ENCODE assay signal across 12 cellular contexts in genomic region chr15:96804754-96805153, GRCh38.
DNase-seq lines count a peak whose midpoint lies in the region; TF ChIP-seq lines count a peak whose summit lies in the region.
"Had no signal": no experiment of that assay in that cellular context is flagged by ENCODE, and none has a peak within 500 bp of the region (broad histone marks: within the 10 kb centered on the region; RNA-seq: fewer than 3 reads in every experiment).

No MANE protein-coding gene starts in this region.

- H2AFZ ChIP-seq in neural progenitor cell (replicated peaks): no peak overlapping the region

- peaks cover 9% of the 10 kb centered on the region for H3K9me3 Mint-ChIP-seq in neural progenitor cell

- peak overlapping the region; percentile 64 for H3K27ac ChIP-seq in ectodermal cell (ENCODE audit: insufficient read depth, low read depth, low read length, poor library complexity, severe bottlenecking)
- no peak overlapping the region for H3K27ac ChIP-seq in neural progenitor cell
- H3K27ac ChIP-seq: BLaER1 treated with 17β-estradiol and CSF1 and Interleukin-3, amounts not matched to agents 10 nM and 100 nM had no signal

- WGBS in ectodermal cell, 2 experiments: 80 to 93% methylated on average over 3 to 5 of the region's 5 CpGs

- H3K36me3 ChIP-seq in ectodermal cell (ENCODE audit: control insufficient read depth, insufficient read depth, low read length) (no peaks in the 10 kb centered on the region), neural progenitor cell (no peaks in the 10 kb centered on the region)
- H3K36me3 ChIP-seq: BLaER1 treated with 17β-estradiol and CSF1 and Interleukin-3, amounts not matched to agents 10 nM and 100 nM had no signal

- H3K9ac ChIP-seq in neural progenitor cell: no peak overlapping the region
- H3K9ac ChIP-seq: BLaER1 treated with 17β-estradiol and CSF1 and Interleukin-3, amounts not matched to agents 10 nM and 100 nM had no signal

- H3K4me1 ChIP-seq in ectodermal cell (ENCODE audit: control insufficient read depth, insufficient read depth, low read length) (peaks cover 21% of the 10 kb centered on the region), neural progenitor cell (peaks cover 30% of the 10 kb centered on the region)
- H3K4me1 ChIP-seq: BLaER1 treated with 17β-estradiol and CSF1 and Interleukin-3, amounts not matched to agents 10 nM and 100 nM had no signal

- H3K4me3 Mint-ChIP-seq in neural progenitor cell: no peak overlapping the region
- H3K4me3 Mint-ChIP-seq: CD4-positive, CD25-positive, alpha-beta regulatory T cell had no signal

- no peaks in the 10 kb centered on the region for H3F3A ChIP-seq in neural progenitor cell (ENCODE audit: low read depth)

- no peak overlapping the region for H3K4me3 ChIP-seq in ectodermal cell (ENCODE audit: insufficient read depth, low read depth, low read length)
- H3K4me3 ChIP-seq in neural progenitor cell: no peak overlapping the region
- H3K4me3 ChIP-seq: BLaER1 treated with 17β-estradiol and CSF1 and Interleukin-3, amounts not matched to agents 10 nM and 100 nM had no signal

- peak; percentile 59 for DNase-seq in HT-29 (ENCODE audit: low spot score)
- DNase-seq in NCI-H2227 treated with DMSO at 0.1 percent for 48 hours (lab: John Stamatoyannopoulos, UW): peak; percentile 12
- no peak for DNase-seq in neural progenitor cell (ENCODE audit: low spot score)
- no peak for DNase-seq in activated effector memory CD4-positive, alpha-beta T cell treated with anti-CD3 and anti-CD28 coated beads, Interleukin-2, amount 50 U/mL, for 16 hours
- DNase-seq in pons (ENCODE audit: low spot score): no peak
- DNase-seq in stimulated activated CD8-positive, alpha-beta memory T cell treated with anti-CD3 and anti-CD28 coated beads, Interleukin-4, amount 100 ng/mL, for 48 hours: no peak
- DNase-seq: ACHN; CD4-positive, CD25-positive, alpha-beta regulatory T cell; DMS53; HCEC 1CT had no signal

- H3K4me1 Mint-ChIP-seq in neural progenitor cell: peaks cover 42% of the 10 kb centered on the region
- H3K4me1 Mint-ChIP-seq: CD4-positive, CD25-positive, alpha-beta regulatory T cell had no signal

- no peaks in the 10 kb centered on the region for H4K20me1 ChIP-seq in neural progenitor cell (ENCODE audit: low read depth)
- H4K20me1 ChIP-seq: BLaER1 treated with 17β-estradiol and CSF1 and Interleukin-3, amounts not matched to agents 10 nM and 100 nM had no signal

- no peak for TF ChIP-seq CTCF in neural progenitor cell (IDR thresholded peaks at IDR 0.05)

- no peak overlapping the region for H3K27ac Mint-ChIP-seq in neural progenitor cell
- H3K27ac Mint-ChIP-seq: CD4-positive, CD25-positive, alpha-beta regulatory T cell had no signal

- no peaks in the 10 kb centered on the region for H3K36me3 Mint-ChIP-seq in neural progenitor cell
- H3K36me3 Mint-ChIP-seq: CD4-positive, CD25-positive, alpha-beta regulatory T cell had no signal

- H3K27me3 ChIP-seq in ectodermal cell (ENCODE audit: control insufficient read depth, insufficient read depth, low read length, poor library complexity, severe bottlenecking) (no peaks in the 10 kb centered on the region), neural progenitor cell (no peaks in the 10 kb centered on the region)
- H3K27me3 ChIP-seq: BLaER1 treated with 17β-estradiol and CSF1 and Interleukin-3, amounts not matched to agents 10 nM and 100 nM had no signal

- H3K27me3 Mint-ChIP-seq in neural progenitor cell (ENCODE audit: insufficient read depth, low read depth): peaks cover 5% of the 10 kb centered on the region
- H3K27me3 Mint-ChIP-seq: CD4-positive, CD25-positive, alpha-beta regulatory T cell had no signal

- no peaks in the 10 kb centered on the region for H3K79me2 ChIP-seq in neural progenitor cell (ENCODE audit: low read depth)

- H3K9me3 ChIP-seq in ectodermal cell (ENCODE audit: control insufficient read depth, low read length): no peaks in the 10 kb centered on the region
- no peaks in the 10 kb centered on the region for H3K9me3 ChIP-seq in neural progenitor cell (ENCODE audit: low read depth)
- H3K9me3 ChIP-seq: BLaER1 treated with 17β-estradiol and CSF1 and Interleukin-3, amounts not matched to agents 10 nM and 100 nM had no signal

- H3K4me2 ChIP-seq in neural progenitor cell: peak overlapping the region; percentile 11
- H3K4me2 ChIP-seq: BLaER1 treated with 17β-estradiol and CSF1 and Interleukin-3, amounts not matched to agents 10 nM and 100 nM had no signal

Comparison
In these comparisons a context has a peak if more than half of its experiments do, and no peak if none do; other contexts are left out.
1. DNase-seq: peak in HT-29 (single experiment) and NCI-H2227 treated with DMSO at 0.1 percent for 48 hours (single experiment); none in neural progenitor cell (single experiment), activated effector memory CD4-positive, alpha-beta T cell treated with anti-CD3 and anti-CD28 coated beads, Interleukin-2, amount 50 U/mL, for 16 hours (single experiment), pons (single experiment) and stimulated activated CD8-positive, alpha-beta memory T cell treated with anti-CD3 and anti-CD28 coated beads, Interleukin-4, amount 100 ng/mL, for 48 hours (single experiment).